14 cellular contexts compared by ENCODE assay signal in the genomic region with DNA sequence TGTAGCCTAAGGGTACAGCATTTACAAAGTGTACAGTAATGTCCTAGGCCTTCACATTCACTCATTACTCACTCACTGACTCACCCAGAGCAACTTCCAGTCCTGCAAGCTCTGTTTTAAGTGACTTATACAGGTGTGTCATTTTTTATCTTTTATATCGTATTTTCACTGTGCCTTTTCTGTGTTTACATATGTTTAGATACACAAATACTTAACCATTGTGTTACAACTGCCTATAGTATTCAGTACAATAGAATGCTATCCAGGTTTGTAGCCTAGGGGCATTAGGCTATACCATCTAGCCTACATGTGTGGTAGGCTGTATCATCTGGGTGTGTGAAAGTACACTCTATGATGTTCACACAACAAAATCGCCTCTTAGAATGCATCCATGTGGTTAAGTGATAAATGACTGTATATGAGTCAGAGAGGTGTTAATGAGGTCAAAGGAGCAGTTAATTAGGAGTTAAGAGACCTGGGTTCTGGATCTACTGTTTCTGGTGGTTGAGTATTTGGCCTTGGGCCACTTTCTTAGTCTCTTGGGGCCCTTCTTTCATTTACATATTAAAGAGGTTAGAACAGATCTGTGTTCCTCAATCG.
A peak's percentile ranks its signal among the peaks of the same experiment; 100 is the strongest.
DNase-seq lines count a peak whose midpoint lies in the region; ATAC-seq and TF ChIP-seq lines count a peak whose summit lies in the region.
"Had no signal": no experiment of that assay in that cellular context is flagged by ENCODE, and none has a peak within 500 bp of the region (broad histone marks: within the 10 kb centered on the region; RNA-seq: fewer than 3 reads in every experiment).

No MANE protein-coding gene starts in this region.

- H3K9me2 ChIP-seq in Karpas-422 (replicated peaks; ENCODE audit: insufficient read depth, low read length) = no peaks in the 10 kb centered on the region

- no peak overlapping the region for H3K9ac ChIP-seq in Karpas-422 (ENCODE audit: low read length)

- H3K4me1 ChIP-seq in Karpas-422 (ENCODE audit: low read length) (peaks cover 3% of the 10 kb centered on the region; the same call in 1 of the 2 replicates), mucosa of descending colon (ENCODE audit: low read depth) (no peaks in the 10 kb centered on the region)
- H3K4me1 ChIP-seq: sigmoid colon had no signal

- ATAC-seq in mucosa of descending colon (peak; percentile 26), HG02763 (IDR thresholded peaks at IDR 0.05; ENCODE audit: unreplicated experiment) (no peak), HG02798 (IDR thresholded peaks at IDR 0.05; ENCODE audit: poor library complexity, unreplicated experiment) (no peak), GM21360 (IDR thresholded peaks at IDR 0.05; ENCODE audit: unreplicated experiment) (no peak)
- ATAC-seq: left ventricle myocardium superior had no signal

- no peaks in the 10 kb centered on the region for H3K9me3 ChIP-seq in Karpas-422 (ENCODE audit: low read length)
- no peaks in the 10 kb centered on the region for H3K9me3 ChIP-seq in mucosa of descending colon
- H3K9me3 ChIP-seq: sigmoid colon had no signal

- DNase-seq in ELR (ENCODE audit: low read depth) = peak; percentile 96
- peak; percentile 43 for DNase-seq in Karpas-422
- peak; percentile 57 for DNase-seq in amniotic epithelial cell (ENCODE audit: low read depth)
- DNase-seq in mucosa of descending colon = no peak
- DNase-seq in activated T-cell treated with anti-CD3 and anti-CD28 coated beads, Interleukin-2, amount 50 U/mL, for 1 hour = no peak
- DNase-seq: activated effector memory CD4-positive, alpha-beta T cell treated with Interleukin-2 at 50 U/mL for 16 hours; effector CD8-positive, alpha-beta T cell; left ventricle myocardium superior; NCI-H187 treated with DMSO at 0.1 percent for 48 hours; sigmoid colon; stimulated activated naive CD4-positive, alpha-beta T cell treated with Interleukin-2 at 50 U/mL for 16 hours had no signal

- H3K4me2 ChIP-seq in Karpas-422 (ENCODE audit: low read depth, low read length, poor library complexity, severe bottlenecking) = no peak overlapping the region

- H3K27ac ChIP-seq in Karpas-422 (ENCODE audit: low read length) = no peak overlapping the region
- H3K27ac ChIP-seq: sigmoid colon had no signal

- intact Hi-C loops in mucosa of descending colon (cut with DNase I, micrococcal nuclease) = no loop called here

- no peaks in the 10 kb centered on the region for H3K27me3 ChIP-seq in Karpas-422 (ENCODE audit: low read length)
- H3K27me3 ChIP-seq: sigmoid colon had no signal

- TF ChIP-seq CTCF in mucosa of descending colon (IDR thresholded peaks at IDR 0.05) = no peak

- H3K4me3 ChIP-seq in Karpas-422 (ENCODE audit: low read length) (no peak overlapping the region), mucosa of descending colon (no peak overlapping the region)
- H3K4me3 ChIP-seq: sigmoid colon had no signal

- no peaks in the 10 kb centered on the region for H4K20me1 ChIP-seq in Karpas-422 (ENCODE audit: insufficient read depth, low read depth, low read length)

- no peak overlapping the region for H2AFZ ChIP-seq in Karpas-422 (ENCODE audit: low read length)

- H3K36me3 ChIP-seq in Karpas-422 (ENCODE audit: insufficient read depth, low read length) (no peaks in the 10 kb centered on the region), mucosa of descending colon (ENCODE audit: low read depth) (no peaks in the 10 kb centered on the region)
- H3K36me3 ChIP-seq: sigmoid colon had no signal

- H3K79me2 ChIP-seq in Karpas-422 (ENCODE audit: low read length) = no peaks in the 10 kb centered on the region

Comparison
In these comparisons a context has a peak if more than half of its experiments do, and no peak if none do; other contexts are left out.
1. DNase-seq: peak in ELR (single experiment), Karpas-422 (single experiment) and amniotic epithelial cell (single experiment); none in mucosa of descending colon (0 of 3) and activated T-cell treated with anti-CD3 and anti-CD28 coated beads, Interleukin-2, amount 50 U/mL, for 1 hour (single experiment).